25 cellular contexts compared by ENCODE assay signal in the genomic region with DNA sequence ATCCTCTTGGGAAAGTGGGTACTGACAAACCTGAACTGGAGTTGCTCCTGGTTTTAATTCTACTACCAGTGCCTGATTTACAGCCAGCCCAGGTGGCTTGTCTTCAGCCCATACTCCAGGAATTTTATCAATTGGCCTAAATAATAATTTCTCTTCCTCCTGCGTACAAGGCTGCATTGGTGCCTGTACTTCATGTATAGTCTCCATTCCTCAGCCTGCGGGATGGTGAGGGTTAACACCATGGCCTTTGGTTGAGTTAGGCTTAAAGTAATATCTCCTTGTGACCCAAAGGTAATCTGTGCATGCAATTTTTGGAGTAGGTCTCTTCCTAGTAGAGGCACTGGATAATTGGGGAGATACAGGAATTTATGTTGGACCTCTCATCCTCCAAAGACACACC.
"Had no signal": no experiment of that assay in that cellular context is flagged by ENCODE, and none has a peak within 500 bp of the region (broad histone marks: within the 10 kb centered on the region; RNA-seq: fewer than 3 reads in every experiment).

No MANE protein-coding gene starts in this region.

- H3K27ac ChIP-seq: hepatocyte, right atrium auricular region, spleen, thoracic aorta, tibial artery, upper lobe of right lung had no signal

- H3K27me3 Mint-ChIP-seq: memory B cell; naive thymus-derived CD4-positive, alpha-beta T cell; natural killer cell treated with Interleukin-12 subunit alpha and Interleukin-12 subunit beta and Interleukin-15 and Interleukin-18, amount 100 ng/mL, for 72 hours; progenitor cell of endocrine pancreas; stimulated activated naive CD8-positive, alpha-beta T cell treated with anti-CD3 and anti-CD28 coated beads, Interleukin-15, Interleukin-2, amounts not matched to agents 100 ng/mL and 50 ng/mL, for 24 hours had no signal

- H3K27ac Mint-ChIP-seq: memory B cell; naive thymus-derived CD4-positive, alpha-beta T cell; natural killer cell treated with Interleukin-12 subunit alpha and Interleukin-12 subunit beta and Interleukin-15 and Interleukin-18, amount 100 ng/mL, for 72 hours; progenitor cell of endocrine pancreas; stimulated activated effector memory CD8-positive, alpha-beta T cell treated with anti-CD3 and anti-CD28 coated beads, Interleukin-12 subunit alpha, Interleukin-12 subunit beta, amount 100 ng/mL, for 72 hours; stimulated activated naive CD8-positive, alpha-beta T cell treated with anti-CD3 and anti-CD28 coated beads, Interleukin-15, Interleukin-2, amounts not matched to agents 100 ng/mL and 50 ng/mL, for 24 hours had no signal

- H3K36me3 ChIP-seq: upper lobe of right lung had no signal

- FAIRE-seq: small intestine, urothelium cell line had no signal

- H3K27me3 ChIP-seq: heart right ventricle, hepatocyte, right atrium auricular region, sigmoid colon, spleen, tibial artery, upper lobe of right lung had no signal

- H3K4me3 Mint-ChIP-seq: memory B cell; naive thymus-derived CD4-positive, alpha-beta T cell; natural killer cell treated with Interleukin-12 subunit alpha and Interleukin-12 subunit beta and Interleukin-15 and Interleukin-18, amount 100 ng/mL, for 72 hours; stimulated activated effector memory CD8-positive, alpha-beta T cell treated with anti-CD3 and anti-CD28 coated beads, Interleukin-12 subunit alpha, Interleukin-12 subunit beta, amount 100 ng/mL, for 72 hours; stimulated activated naive CD8-positive, alpha-beta T cell treated with anti-CD3 and anti-CD28 coated beads, Interleukin-15, Interleukin-2, amounts not matched to agents 100 ng/mL and 50 ng/mL, for 24 hours had no signal

- ATAC-seq: heart right ventricle; mucosa of descending colon; naive thymus-derived CD4-positive, alpha-beta T cell; natural killer cell treated with Interleukin-12 subunit alpha and Interleukin-12 subunit beta and Interleukin-15 and Interleukin-18, amount 100 ng/mL, for 72 hours; stimulated activated effector memory CD8-positive, alpha-beta T cell treated with anti-CD3 and anti-CD28 coated beads, Interleukin-12 subunit alpha, Interleukin-12 subunit beta, amount 100 ng/mL, for 72 hours; upper lobe of right lung had no signal

- H3K4me3 ChIP-seq: heart right ventricle, hepatocyte, left ventricle myocardium inferior, lung, mucosa of descending colon, right atrium auricular region, sigmoid colon, spleen, thoracic aorta, tibial artery, upper lobe of right lung had no signal

- DNase-seq: heart right ventricle; islet precursor cell; left ventricle myocardium inferior; midbrain; mucosa of descending colon; naive thymus-derived CD4-positive, alpha-beta T cell; occipital lobe; sigmoid colon; small intestine; spleen; stimulated activated CD4-positive, alpha-beta T cell treated with anti-CD3 and anti-CD28 coated beads, Interleukin-4, amount 100 ng/mL, for 24 hours; stimulated activated naive CD4-positive, alpha-beta T cell; tibial artery; trophoblast cell; upper lobe of right lung had no signal

- H2AFZ ChIP-seq: hepatocyte had no signal

- H3K4me2 ChIP-seq: hepatocyte had no signal
